Comparison of ENCODE assay signal across 8 cellular contexts in the genomic region with DNA sequence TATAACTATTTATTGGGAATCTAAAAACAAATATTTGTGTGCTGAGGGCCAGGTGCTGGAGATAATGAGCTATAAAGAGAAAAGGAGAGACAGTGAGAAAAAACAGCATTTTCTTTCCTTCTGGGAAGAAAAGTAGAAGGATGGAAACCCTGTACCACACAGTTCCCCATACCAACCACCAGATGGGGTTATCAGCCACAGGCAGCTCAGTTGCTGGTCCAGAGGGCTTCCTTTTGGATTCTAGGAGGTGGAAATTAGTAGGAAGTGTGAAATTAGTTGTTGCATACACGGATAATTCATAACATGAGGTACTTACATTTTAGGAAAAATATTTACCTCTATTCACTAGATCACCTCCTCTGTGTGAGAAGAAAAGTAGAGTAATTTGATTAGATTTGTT.
DNase-seq lines count a peak whose midpoint lies in the region; ATAC-seq, FAIRE-seq and TF ChIP-seq lines count a peak whose summit lies in the region.

No MANE protein-coding gene starts in this region.

- TF ChIP-seq EP300 in A549 (IDR thresholded peaks at IDR 0.05) = no peak

- CTCF ChIA-PET in A549 (lab: Yijun Ruan, JAX) = interaction anchor here (0.6 to 2.8 kb wide), 7 partner anchors 11 to 126 kb away, joined by 3 to 10 read pairs (median 3); no protein-coding TSS in a partner anchor

- peak; percentile 45 for TF ChIP-seq CTCF in A549 (IDR thresholded peaks at IDR 0.05)
- peak in 4 of 6 experiments; percentile 40 to 81 (median 72) for TF ChIP-seq CTCF in Peyer's patch (IDR thresholded peaks at IDR 0.05)
- peak; percentile 44 for TF ChIP-seq CTCF in foreskin fibroblast (IDR thresholded peaks at IDR 0.05; ENCODE audit: low read depth, low read length)
- no peak for TF ChIP-seq CTCF in GM20000 (IDR thresholded peaks at IDR 0.05; ENCODE audit: extremely low read depth, missing control alignments)

- TF ChIP-seq RAD21 in A549 (conservative IDR thresholded peaks at IDR 0.05 in 1 of 2, IDR thresholded peaks at IDR 0.05 in 1 of 2) = peak; percentile 33 to 72; a peak in 4 of 5 replicates

- FAIRE-seq in A549 (lab: Jason Lieb, UNC) = no peak

- ATAC-seq in A549 (no peak), GM21360 (IDR thresholded peaks at IDR 0.05; ENCODE audit: unreplicated experiment) (no peak), GM18867 (IDR thresholded peaks at IDR 0.05; ENCODE audit: unreplicated experiment) (no peak)

- H3K4me1 ChIP-seq in A549 (peaks cover 9% of the 10 kb centered on the region), Peyer's patch (peaks cover 0 to 8% (median 0%) of the 10 kb centered on the region in 4 donors)

- no peaks in the 10 kb centered on the region for H3K36me3 ChIP-seq in Peyer's patch

- WGBS in A549 (ENCODE audit: missing lambda C conversion rate) = 46% methylated on average over 1 of the region's 1 CpG

- H3K27ac ChIP-seq in A549 (no peak overlapping the region), Peyer's patch (no peak overlapping the region)

- TF ChIP-seq POLR2A in A549 (IDR thresholded peaks at IDR 0.05; ENCODE audit: low read length) (no peak), Peyer's patch (IDR thresholded peaks at IDR 0.05) (no peak)

- peaks cover 21% of the 10 kb centered on the region for H3K9me3 ChIP-seq in A549
- H3K9me3 ChIP-seq in Peyer's patch = peaks cover 0 to 9% (median 0%) of the 10 kb centered on the region in 4 donors

- H3K4me3 ChIP-seq in A549 (no peak overlapping the region), Peyer's patch (no peak overlapping the region), foreskin fibroblast (ENCODE audit: low read depth in 1 of 2, low read length in 2 of 2) (no peak overlapping the region)

- POLR2A ChIA-PET in A549 (lab: Yijun Ruan, JAX) = interaction anchor here (0.6 to 1.0 kb wide), 2 partner anchors 235 to 449 kb away, joined by 3 to 4 read pairs; no protein-coding TSS in a partner anchor

- peak; percentile 14 to 70 for DNase-seq in A549 (ENCODE audit: low read depth in 1 of 2, low spot score in 1 of 2)
- DNase-seq in ELF-1 (ENCODE audit: low read depth, low spot score) = peak; percentile 51
- DNase-seq in Peyer's patch = peak in 1 of 3 donors; percentile 51
- DNase-seq in foreskin fibroblast = no peak
- DNase-seq in HuH-7 (ENCODE audit: low spot score) = no peak
- DNase-seq in GM20000 (ENCODE audit: low spot score) = no peak

- no peak overlapping the region for H3K4me2 ChIP-seq in A549

- no peaks in the 10 kb centered on the region for H3K27me3 ChIP-seq in Peyer's patch

TF ChIP-seq in A549, 52 proteins besides CTCF, POLR2A, EP300 and RAD21:
- TF ChIP-seq HOXA7 (CRISPR knock-in tag; IDR thresholded peaks at IDR 0.05) (no peak), GATA3 (IDR thresholded peaks at IDR 0.05; ENCODE audit: borderline replicate concordance) (no peak), SMC3 (IDR thresholded peaks at IDR 0.05) (peak; percentile 37; the same call in 1 of the 3 replicates), ZFP36 (IDR thresholded peaks at IDR 0.05; ENCODE audit: borderline replicate concordance, partially characterized antibody) (no peak)

Comparison
In these comparisons a context has a peak if more than half of its experiments do, and no peak if none do; other contexts are left out.
1. DNase-seq: peak in A549 (2 of 2) and ELF-1 (single experiment); none in foreskin fibroblast (0 of 2), HuH-7 (single experiment) and GM20000 (single experiment).